ENCODE assay signal across 15 cellular contexts in the genomic region with DNA sequence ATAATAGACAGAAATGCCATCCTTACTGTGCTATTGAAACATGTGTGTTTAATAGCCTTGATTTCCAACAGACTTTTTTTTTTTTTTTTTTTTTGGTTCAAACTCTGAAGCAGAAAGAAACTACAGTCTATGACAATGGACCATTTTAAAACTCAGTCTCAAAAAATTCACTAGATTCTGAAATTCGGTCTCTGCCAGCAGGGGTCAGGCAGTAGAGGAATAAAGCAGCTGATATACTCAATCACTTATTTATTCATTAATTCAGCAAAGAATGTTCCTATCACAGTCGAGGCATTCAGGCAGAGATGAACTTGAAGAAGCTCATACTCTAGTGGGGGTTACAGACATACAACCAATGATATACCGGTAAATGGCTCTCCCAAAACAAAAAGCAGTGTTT.
A peak's percentile ranks its signal among the peaks of the same experiment; 100 is the strongest.
DNase-seq lines count a peak whose midpoint lies in the region; ATAC-seq and TF ChIP-seq lines count a peak whose summit lies in the region.
"Had no signal": no experiment of that assay in that cellular context is flagged by ENCODE, and none has a peak within 500 bp of the region (broad histone marks: within the 10 kb centered on the region; RNA-seq: fewer than 3 reads in every experiment).

No MANE protein-coding gene starts in this region.

- no TSS peak for BruUV-seq in OCI-LY7 (replicated peaks; lab: Mats Ljungman, UMichigan)

- H3K4me1 Mint-ChIP-seq in endodermal cell = peaks cover 12% of the 10 kb centered on the region
- peaks cover 0 to 4% (median 0%) of the 10 kb centered on the region in 7 donors for H3K4me1 Mint-ChIP-seq in naive thymus-derived CD4-positive, alpha-beta T cell

- CTCF ChIA-PET in AG04450 (lab: Charles Lee) = interaction anchor here (0.6 to 1.8 kb wide), 9 partner anchors 16 to 245 kb away, joined by 3 to 9 read pairs (median 5); no protein-coding TSS in a partner anchor
- CTCF ChIA-PET in OCI-LY7 (lab: Charles Lee; ENCODE audit: unreplicated experiment) = no interaction called here
- CTCF ChIA-PET in naive thymus-derived CD4-positive, alpha-beta T cell (lab: Charles Lee) = interaction anchor here (0.7 kb wide), 1 partner anchor 24 kb away, joined by 3 read pairs; no protein-coding TSS in a partner anchor

- H3K36me3 Mint-ChIP-seq in endodermal cell (ENCODE audit: low read depth) = peaks cover 9% of the 10 kb centered on the region
- H3K36me3 Mint-ChIP-seq in naive thymus-derived CD4-positive, alpha-beta T cell = peaks cover 0 to 26% (median 14%) of the 10 kb centered on the region in 5 donors

- intact Hi-C loops in OCI-LY7 (cut with micrococcal nuclease; ENCODE audit: unreplicated experiment) = no loop called here
- intact Hi-C loops in naive thymus-derived CD4-positive, alpha-beta T cell (cut with micrococcal nuclease) = no loop called here

- ATAC-seq in naive thymus-derived CD4-positive, alpha-beta T cell = no peak
- ATAC-seq: A549 had no signal

- no peaks in the 10 kb centered on the region for H3K27me3 Mint-ChIP-seq in endodermal cell (ENCODE audit: insufficient read depth)
- H3K27me3 Mint-ChIP-seq in naive thymus-derived CD4-positive, alpha-beta T cell = no peaks in the 10 kb centered on the region
- H3K27me3 Mint-ChIP-seq: CD4-positive, CD25-positive, alpha-beta regulatory T cell had no signal

- H3K9ac ChIP-seq in endodermal cell (ENCODE audit: extremely low read depth, low read length, poor library complexity, severe bottlenecking) = no peak overlapping the region

- H4K20me1 ChIP-seq in OCI-LY7 (ENCODE audit: insufficient read depth, low read length) = no peaks in the 10 kb centered on the region

- H3K9me3 ChIP-seq in AG04450 (ENCODE audit: control insufficient read depth, insufficient read depth, low read length) = no peaks in the 10 kb centered on the region
- H3K9me3 ChIP-seq in OCI-LY7 (ENCODE audit: low read length) = no peaks in the 10 kb centered on the region
- no peaks in the 10 kb centered on the region for H3K9me3 ChIP-seq in endodermal cell (ENCODE audit: control insufficient read depth, low read length)
- H3K9me3 ChIP-seq in naive thymus-derived CD4-positive, alpha-beta T cell (ENCODE audit: control insufficient read depth in 2 of 3, low read length in 3 of 3) = no peaks in the 10 kb centered on the region
- H3K9me3 ChIP-seq: A549 had no signal

- 80 to 96% methylated on average over 2 to 3 of the region's 3 CpGs for WGBS in endodermal cell (ENCODE audit: insufficient coverage in 1 of 2, insufficient read length in 1 of 2), 2 experiments

- no peak overlapping the region for H2AFZ ChIP-seq in OCI-LY7 (ENCODE audit: low read length)

- H3K27me3 ChIP-seq in AG04450 (ENCODE audit: control insufficient read depth, insufficient read depth, low read length) (no peaks in the 10 kb centered on the region), endodermal cell (ENCODE audit: control insufficient read depth, insufficient read depth, low read length, poor library complexity, severe bottlenecking) (no peaks in the 10 kb centered on the region)
- no peaks in the 10 kb centered on the region for H3K27me3 ChIP-seq in naive thymus-derived CD4-positive, alpha-beta T cell (ENCODE audit: control insufficient read depth in 2 of 2, insufficient read depth in 2 of 2, low read length in 2 of 2)

- H3K27ac Mint-ChIP-seq in endodermal cell = no peak overlapping the region
- H3K27ac Mint-ChIP-seq in naive thymus-derived CD4-positive, alpha-beta T cell = no peak overlapping the region
- H3K27ac Mint-ChIP-seq: CD4-positive, CD25-positive, alpha-beta regulatory T cell had no signal

- H3K9me3 Mint-ChIP-seq in endodermal cell = no peaks in the 10 kb centered on the region
- no peaks in the 10 kb centered on the region for H3K9me3 Mint-ChIP-seq in naive thymus-derived CD4-positive, alpha-beta T cell
- H3K9me3 Mint-ChIP-seq: CD4-positive, CD25-positive, alpha-beta regulatory T cell had no signal

- no peaks in the 10 kb centered on the region for H3K79me2 ChIP-seq in OCI-LY7 (ENCODE audit: insufficient read depth, low read depth, low read length)

- no peak overlapping the region for H3K4me2 ChIP-seq in OCI-LY7 (ENCODE audit: low read length)
- H3K4me2 ChIP-seq: A549 had no signal

- H3K4me3 ChIP-seq in AG04450 (ENCODE audit: low read depth, low read length) (no peak overlapping the region), OCI-LY7 (ENCODE audit: low read depth, low read length, poor library complexity, severe bottlenecking) (no peak overlapping the region), endodermal cell (ENCODE audit: low read length) (no peak overlapping the region)
- no peak overlapping the region for H3K4me3 ChIP-seq in naive thymus-derived CD4-positive, alpha-beta T cell (ENCODE audit: low read length)
- H3K4me3 ChIP-seq: A549 had no signal

- POLR2A ChIA-PET in AG04450 (lab: Yijun Ruan, JAX) = no interaction called here
- POLR2A ChIA-PET in OCI-LY7 (lab: Charles Lee) = interaction anchor here (0.5 to 1.2 kb wide), 7 partner anchors 34 to 563 kb away, joined by 3 to 6 read pairs (median 4); no protein-coding TSS in a partner anchor
- POLR2A ChIA-PET in naive thymus-derived CD4-positive, alpha-beta T cell (lab: Charles Lee) = interaction anchor here (0.7 kb wide), 1 partner anchor 504 kb away, joined by 3 read pairs; no protein-coding TSS in a partner anchor

- no peak overlapping the region for H3K27ac ChIP-seq in AG04450 (ENCODE audit: low read depth, low read length)
- no peak overlapping the region for H3K27ac ChIP-seq in OCI-LY7 (ENCODE audit: low read depth, low read length, poor library complexity, severe bottlenecking)
- H3K27ac ChIP-seq in endodermal cell (ENCODE audit: low read depth, low read length) = no peak overlapping the region
- no peak overlapping the region for H3K27ac ChIP-seq in naive thymus-derived CD4-positive, alpha-beta T cell (ENCODE audit: low read depth, low read length)
- H3K27ac ChIP-seq: A549 had no signal

- peak; percentile 13; the same call in 1 of the 2 replicates for TF ChIP-seq CTCF in AG04450 (IDR thresholded peaks at IDR 0.05; ENCODE audit: low read depth, low read length)
- peak; percentile 52 for TF ChIP-seq CTCF in OCI-LY7 (conservative IDR thresholded peaks at IDR 0.05; ENCODE audit: low read length)
- peak; percentile 49 for TF ChIP-seq CTCF in endodermal cell (conservative IDR thresholded peaks at IDR 0.05)

- H3K36me3 ChIP-seq in OCI-LY7 (ENCODE audit: insufficient read depth, low read length) (peaks cover 8% of the 10 kb centered on the region; the same call in 1 of the 2 replicates), endodermal cell (ENCODE audit: control insufficient read depth, insufficient read depth, low read length) (peaks cover 4% of the 10 kb centered on the region)
- H3K36me3 ChIP-seq in naive thymus-derived CD4-positive, alpha-beta T cell (ENCODE audit: control insufficient read depth in 2 of 3, insufficient read depth in 3 of 3, low read length in 3 of 3) = peaks cover 0 to under 1% (median 0%) of the 10 kb centered on the region in 3 experiments

- no peaks in the 10 kb centered on the region for H3K4me1 ChIP-seq in OCI-LY7 (ENCODE audit: insufficient read depth, low read length, poor library complexity, severe bottlenecking)
- H3K4me1 ChIP-seq in endodermal cell (ENCODE audit: control insufficient read depth, insufficient read depth, low read length) = no peaks in the 10 kb centered on the region
- H3K4me1 ChIP-seq in naive thymus-derived CD4-positive, alpha-beta T cell (ENCODE audit: control insufficient read depth in 2 of 2, insufficient read depth in 2 of 2, low read length in 2 of 2) = no peaks in the 10 kb centered on the region
- H3K4me1 ChIP-seq: A549 had no signal

- no peak overlapping the region for H3K4me3 Mint-ChIP-seq in endodermal cell
- no peak overlapping the region for H3K4me3 Mint-ChIP-seq in naive thymus-derived CD4-positive, alpha-beta T cell
- H3K4me3 Mint-ChIP-seq: CD4-positive, CD25-positive, alpha-beta regulatory T cell had no signal

- DNase-seq in AG04450 (ENCODE audit: low read depth, low spot score) = no peak
- no peak for DNase-seq in OCI-LY7 (ENCODE audit: low spot score)
- DNase-seq in endodermal cell = no peak
- peak; percentile 30 for DNase-seq in midbrain (lab: John Stamatoyannopoulos, UW)
- DNase-seq in activated CD4-positive, CD25-positive, alpha-beta regulatory T cell treated with anti-CD3 and anti-CD28 coated beads, Interleukin-2, amount 50 U/mL, for 72 hours = no peak
- DNase-seq in naive thymus-derived CD4-positive, alpha-beta T cell = no peak
- DNase-seq in NCI-H2196 (lab: John Stamatoyannopoulos, UW; ENCODE audit: unreplicated experiment) = no peak
- no peak for DNase-seq in AG20443 (ENCODE audit: low spot score)
- DNase-seq: CD4-positive, CD25-positive, alpha-beta regulatory T cell; KBM-7; NCI-H1436; NCI-H2029 treated with DMSO at 0.1 percent for 48 hours; NCI-H510A treated with DMSO at 0.1 percent for 48 hours; SIG-M5 had no signal

- H3K9me2 ChIP-seq in OCI-LY7 (ENCODE audit: insufficient read depth, low read length) = no peaks in the 10 kb centered on the region
